ENCODE assay signal across 9 cellular contexts in genomic region chr12:24814379-24815086, GRCh38.
DNase-seq lines count a peak whose midpoint lies in the region; ATAC-seq and TF ChIP-seq lines count a peak whose summit lies in the region.
"Had no signal": no experiment of that assay in that cellular context is flagged by ENCODE, and none has a peak within 500 bp of the region (broad histone marks: within the 10 kb centered on the region; RNA-seq: fewer than 3 reads in every experiment).

No MANE protein-coding gene starts in this region.

- no peak for TF ChIP-seq POLR2A in transverse colon (IDR thresholded peaks at IDR 0.05)

- TF ChIP-seq CTCF in transverse colon (IDR thresholded peaks at IDR 0.05), result no peak

- H3K4me3 Mint-ChIP-seq in activated naive CD4-positive, alpha-beta T cell treated with anti-CD3 and anti-CD28 coated beads, Interleukin-2, amount 50 U/mL, for 24 hours, result peak overlapping the region; percentile 82
- peak overlapping the region; percentile 83 for H3K4me3 Mint-ChIP-seq in activated T-helper 1 cell treated with anti-CD3 and anti-CD28 coated beads, Interleukin-12 subunit alpha, Interleukin-12 subunit beta, Interleukin-2, Interleukin-4 antibody, amounts not matched to agents 30 ng/mL and 10 ng/mL and 1 ng/mL, durations not matched to agents 14 hours and 24 hours and 36 hours

- in situ Hi-C loops in transverse colon (cut with MboI; ENCODE audit: low pct_ligation_motif_present in 1 of 4, low pct_unique_long_range_greater_than_20kb in 1 of 4, low sequenced_read_pairs in 3 of 4), result no loop called here

- H3K36me3 Mint-ChIP-seq in activated naive CD4-positive, alpha-beta T cell treated with anti-CD3 and anti-CD28 coated beads, Interleukin-2, amount 50 U/mL, for 24 hours, result peaks cover 2% of the 10 kb centered on the region
- peaks cover 15% of the 10 kb centered on the region for H3K36me3 Mint-ChIP-seq in activated T-helper 1 cell treated with anti-CD3 and anti-CD28 coated beads, Interleukin-12 subunit alpha, Interleukin-12 subunit beta, Interleukin-2, Interleukin-4 antibody, amounts not matched to agents 30 ng/mL and 10 ng/mL and 1 ng/mL, durations not matched to agents 14 hours and 24 hours and 36 hours (ENCODE audit: low read depth)

- H3K27ac Mint-ChIP-seq in activated naive CD4-positive, alpha-beta T cell treated with anti-CD3 and anti-CD28 coated beads, Interleukin-2, amount 50 U/mL, for 24 hours, result peak overlapping the region; percentile 84
- H3K27ac Mint-ChIP-seq in activated T-helper 1 cell treated with anti-CD3 and anti-CD28 coated beads, Interleukin-12 subunit alpha, Interleukin-12 subunit beta, Interleukin-2, Interleukin-4 antibody, amounts not matched to agents 30 ng/mL and 10 ng/mL and 1 ng/mL, durations not matched to agents 14 hours and 24 hours and 36 hours, result peak overlapping the region; percentile 90

- DNase-seq in activated naive CD4-positive, alpha-beta T cell treated with anti-CD3 and anti-CD28 coated beads, Interleukin-2, amount 50 U/mL, for 16 hours, result no peak
- no peak for DNase-seq in activated T-helper 1 cell treated with anti-CD3 and anti-CD28 coated beads, Interleukin-12 subunit alpha, Interleukin-12 subunit beta, Interleukin-2, Interleukin-4 antibody, amounts not matched to agents 30 ng/mL and 10 ng/mL and 1 ng/mL, durations not matched to agents 14 hours and 24 hours and 36 hours (ENCODE audit: low spot score)
- DNase-seq in transverse colon, result no peak
- no peak for DNase-seq in GM19238 (ENCODE audit: insufficient read length, low spot score)
- no peak for DNase-seq in activated effector memory CD4-positive, alpha-beta T cell treated with Interleukin-2 at 50 U/mL for 16 hours
- DNase-seq in retina, result no peak

- intact Hi-C loops in activated T-helper 1 cell treated with anti-CD3 and anti-CD28 coated beads, Interleukin-12 subunit alpha, Interleukin-12 subunit beta, Interleukin-2, Interleukin-4 antibody, amounts not matched to agents 30 ng/mL and 10 ng/mL and 1 ng/mL, durations not matched to agents 14 hours and 24 hours and 36 hours (cut with micrococcal nuclease), result loop anchor here (1.0 kb wide), 1 partner anchor 25 kb away; no protein-coding TSS in a partner anchor
- intact Hi-C loops in transverse colon (cut with DNase I; ENCODE audit: low total_unique reads), result no loop called here

- H3K36me3 ChIP-seq in transverse colon, result no peaks in the 10 kb centered on the region

- H3K27me3 ChIP-seq in transverse colon, result no peaks in the 10 kb centered on the region

- 35 to 36% methylated on average over 2 of the region's 2 CpGs for WGBS in transverse colon (ENCODE audit: low coverage in 1 of 2), 2 donors

- peak overlapping the region; percentile 5 to 64 (median 18) for H3K27ac ChIP-seq in transverse colon
- H3K27ac ChIP-seq: C4-2B had no signal

- peaks cover 15% of the 10 kb centered on the region for H3K9me3 Mint-ChIP-seq in activated naive CD4-positive, alpha-beta T cell treated with anti-CD3 and anti-CD28 coated beads, Interleukin-2, amount 50 U/mL, for 24 hours
- H3K9me3 Mint-ChIP-seq in activated T-helper 1 cell treated with anti-CD3 and anti-CD28 coated beads, Interleukin-12 subunit alpha, Interleukin-12 subunit beta, Interleukin-2, Interleukin-4 antibody, amounts not matched to agents 30 ng/mL and 10 ng/mL and 1 ng/mL, durations not matched to agents 14 hours and 24 hours and 36 hours, result peaks cover 2% of the 10 kb centered on the region

- no peaks in the 10 kb centered on the region for H3K9me3 ChIP-seq in transverse colon

- peaks cover 2% of the 10 kb centered on the region for H3K27me3 Mint-ChIP-seq in activated naive CD4-positive, alpha-beta T cell treated with anti-CD3 and anti-CD28 coated beads, Interleukin-2, amount 50 U/mL, for 24 hours
- no peaks in the 10 kb centered on the region for H3K27me3 Mint-ChIP-seq in activated T-helper 1 cell treated with anti-CD3 and anti-CD28 coated beads, Interleukin-12 subunit alpha, Interleukin-12 subunit beta, Interleukin-2, Interleukin-4 antibody, amounts not matched to agents 30 ng/mL and 10 ng/mL and 1 ng/mL, durations not matched to agents 14 hours and 24 hours and 36 hours (ENCODE audit: insufficient read depth)

- ATAC-seq in HG03103 (IDR thresholded peaks at IDR 0.05; ENCODE audit: low read depth, unreplicated experiment), result peak; percentile 88

- peaks cover 26% of the 10 kb centered on the region for H3K4me1 Mint-ChIP-seq in activated naive CD4-positive, alpha-beta T cell treated with anti-CD3 and anti-CD28 coated beads, Interleukin-2, amount 50 U/mL, for 24 hours
- H3K4me1 Mint-ChIP-seq in activated T-helper 1 cell treated with anti-CD3 and anti-CD28 coated beads, Interleukin-12 subunit alpha, Interleukin-12 subunit beta, Interleukin-2, Interleukin-4 antibody, amounts not matched to agents 30 ng/mL and 10 ng/mL and 1 ng/mL, durations not matched to agents 14 hours and 24 hours and 36 hours (ENCODE audit: low read depth), result peaks cover 32% of the 10 kb centered on the region

- peaks cover 0 to 14% (median 0%) of the 10 kb centered on the region in 4 donors for H3K4me1 ChIP-seq in transverse colon

- peak overlapping the region in 2 of 4 donors; percentile 0 to 40 for H3K4me3 ChIP-seq in transverse colon

- no peak for TF ChIP-seq EP300 in transverse colon (IDR thresholded peaks at IDR 0.05; ENCODE audit: low read depth)
